ENCODE assay signal across 13 cellular contexts in the genomic region with DNA sequence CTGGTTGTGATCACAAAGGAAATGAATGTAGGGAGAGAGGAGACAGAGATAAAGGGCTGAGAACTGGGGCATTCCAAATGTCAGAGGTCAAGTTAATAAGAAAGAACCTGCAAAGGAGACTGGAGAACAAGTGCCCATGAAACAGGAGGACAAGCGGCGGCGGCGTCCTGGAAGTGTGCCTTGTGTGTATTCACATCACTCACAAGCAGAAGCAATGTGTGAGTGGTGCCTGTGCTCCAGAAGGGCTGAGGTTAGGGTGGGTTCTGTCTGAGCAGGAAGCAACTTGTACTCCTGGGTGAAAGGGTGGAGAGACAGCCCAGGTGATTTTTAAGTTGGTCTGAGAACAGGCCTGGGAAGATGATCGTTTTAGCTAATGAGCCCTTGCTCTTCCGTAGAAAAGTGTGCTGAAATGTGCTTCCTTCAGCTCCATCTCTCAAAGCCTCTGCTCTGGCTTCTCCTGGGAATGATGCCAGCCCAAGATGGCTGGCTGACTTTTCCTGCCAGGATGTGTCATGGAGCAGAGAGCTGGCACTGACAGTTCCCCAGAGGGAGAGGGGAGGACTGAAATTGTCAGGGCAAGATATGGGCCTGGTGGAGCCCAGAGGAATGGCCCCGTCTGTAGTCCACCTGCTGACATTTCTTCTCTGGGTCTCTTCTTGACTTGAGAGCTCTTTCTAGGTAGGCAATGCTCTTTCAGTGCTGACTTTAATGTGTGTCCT. TPM values are rescaled to one million over a fixed set of nuclear protein-coding genes. Genes with fewer than 3 reads are reported as not detected.
DNase-seq lines count a peak whose midpoint lies in the region; ATAC-seq, FAIRE-seq and TF ChIP-seq lines count a peak whose summit lies in the region.
"Had no signal": no experiment of that assay in that cellular context is flagged by ENCODE, and none has a peak within 500 bp of the region (broad histone marks: within the 10 kb centered on the region; RNA-seq: fewer than 3 reads in every experiment).

No MANE protein-coding gene starts in this region.

- peak; percentile 45 for FAIRE-seq in RCC 7860 (lab: Jason Lieb, UNC)

- H3K27me3 ChIP-seq in prostate gland (replicated peaks; ENCODE audit: insufficient read depth), result no peaks in the 10 kb centered on the region

- H3K9me3 Mint-ChIP-seq in activated T-helper 2 cell treated with anti-CD3 and anti-CD28 coated beads, Interferon-gamma antibody, Interleukin-2, Interleukin-4, amounts not matched to agents 10 μg/mL and 5 μg/mL and 100 μg/mL, durations not matched to agents 14 hours and 24 hours and 36 hours, result no peaks in the 10 kb centered on the region
- H3K9me3 Mint-ChIP-seq: stimulated activated naive B cell treated with anti-CD40 and anti-IgM and Interleukin-4, amounts not matched to agents 10 μg/mL and 1 μg/mL and 100 μg/mL, for 72 hours had no signal

- intact Hi-C loops in prostate gland (cut with DNase I), result no loop called here
- intact Hi-C loops in activated T-helper 2 cell treated with anti-CD3 and anti-CD28 coated beads, Interferon-gamma antibody, Interleukin-2, Interleukin-4, amounts not matched to agents 10 μg/mL and 5 μg/mL and 100 μg/mL, durations not matched to agents 14 hours and 24 hours and 36 hours (cut with micrococcal nuclease), result no loop called here

- H3K4me1 ChIP-seq in prostate gland (replicated peaks), result no peaks in the 10 kb centered on the region

- peaks cover 14% of the 10 kb centered on the region for H3K27me3 Mint-ChIP-seq in activated T-helper 2 cell treated with anti-CD3 and anti-CD28 coated beads, Interferon-gamma antibody, Interleukin-2, Interleukin-4, amounts not matched to agents 10 μg/mL and 5 μg/mL and 100 μg/mL, durations not matched to agents 14 hours and 24 hours and 36 hours (ENCODE audit: low read depth)
- H3K27me3 Mint-ChIP-seq: stimulated activated naive B cell treated with anti-CD40 and anti-IgM and Interleukin-4, amounts not matched to agents 10 μg/mL and 1 μg/mL and 100 μg/mL, for 72 hours had no signal

- no peak overlapping the region for H3K4me3 Mint-ChIP-seq in activated T-helper 2 cell treated with anti-CD3 and anti-CD28 coated beads, Interferon-gamma antibody, Interleukin-2, Interleukin-4, amounts not matched to agents 10 μg/mL and 5 μg/mL and 100 μg/mL, durations not matched to agents 14 hours and 24 hours and 36 hours (ENCODE audit: low read depth)
- H3K4me3 Mint-ChIP-seq: activated CD8-positive, alpha-beta memory T cell treated with anti-CD3 and anti-CD28 coated beads, Interleukin-2, amount 10 ng/mL, durations not matched to agents 7 days and 5 days; stimulated activated naive B cell treated with anti-CD40 and anti-IgM and Interleukin-4, amounts not matched to agents 10 μg/mL and 1 μg/mL and 100 μg/mL, for 72 hours had no signal

- TF ChIP-seq POLR2A in prostate gland (IDR thresholded peaks at IDR 0.05), result no peak

- DNase-seq in G401 (ENCODE audit: low spot score) (peak; percentile 89), RCC 7860 (ENCODE audit: low spot score) (peak; percentile 53), fibroblast of mammary gland (ENCODE audit: low read depth) (peak; percentile 48), prostate gland (ENCODE audit: low spot score) (peak; percentile 48), SIG-M5 (lab: John Stamatoyannopoulos, UW) (no peak)
- DNase-seq in activated T-helper 2 cell treated with anti-CD3 and anti-CD28 coated beads, Interferon-gamma antibody, Interleukin-2, Interleukin-4, amounts not matched to agents 10 μg/mL and 5 μg/mL and 100 μg/mL, durations not matched to agents 14 hours and 24 hours and 36 hours (ENCODE audit: low spot score), result no peak
- DNase-seq: activated CD8-positive, alpha-beta memory T cell treated with anti-CD3 and anti-CD28 coated beads, Interleukin-2, amount 10 ng/mL, durations not matched to agents 7 days and 5 days; islet precursor cell; stimulated activated naive B cell treated with anti-CD40 and anti-IgM and Interleukin-4, amounts not matched to agents 10 μg/mL and 1 μg/mL and 100 μg/mL, for 72 hours had no signal

- H3K4me3 ChIP-seq in fibroblast of mammary gland (ENCODE audit: control insufficient read depth, low read depth, low read length) (no peak overlapping the region), prostate gland (no peak overlapping the region)
- H3K4me3 ChIP-seq: coronary artery had no signal

- in situ Hi-C loops in G401 (cut with HindIII; ENCODE audit: low sequenced_read_pairs), result no loop called here

- H3K27ac ChIP-seq in prostate gland, result no peak overlapping the region
- H3K27ac ChIP-seq: coronary artery had no signal

- no peak for TF ChIP-seq CTCF in fibroblast of mammary gland (conservative IDR thresholded peaks at IDR 0.05; ENCODE audit: control insufficient read depth, insufficient read depth, low read depth, low read length)
- no peak for TF ChIP-seq CTCF in prostate gland (IDR thresholded peaks at IDR 0.05)

- no peak for ATAC-seq in HG03342 (IDR thresholded peaks at IDR 0.05; ENCODE audit: unreplicated experiment)
- no peak for ATAC-seq in HG02870 (IDR thresholded peaks at IDR 0.05; ENCODE audit: unreplicated experiment)
- ATAC-seq: activated CD8-positive, alpha-beta memory T cell treated with anti-CD3 and anti-CD28 coated beads, Interleukin-2, amount 10 ng/mL, durations not matched to agents 7 days and 5 days; stimulated activated naive B cell treated with anti-CD40 and anti-IgM and Interleukin-4, amounts not matched to agents 10 μg/mL and 1 μg/mL and 100 μg/mL, for 72 hours had no signal

- H3K4me1 Mint-ChIP-seq in activated T-helper 2 cell treated with anti-CD3 and anti-CD28 coated beads, Interferon-gamma antibody, Interleukin-2, Interleukin-4, amounts not matched to agents 10 μg/mL and 5 μg/mL and 100 μg/mL, durations not matched to agents 14 hours and 24 hours and 36 hours (ENCODE audit: low read depth), result peaks cover 2% of the 10 kb centered on the region

- H3K9me3 ChIP-seq in prostate gland, result no peaks in the 10 kb centered on the region

- H3K27ac Mint-ChIP-seq in activated T-helper 2 cell treated with anti-CD3 and anti-CD28 coated beads, Interferon-gamma antibody, Interleukin-2, Interleukin-4, amounts not matched to agents 10 μg/mL and 5 μg/mL and 100 μg/mL, durations not matched to agents 14 hours and 24 hours and 36 hours, result no peak overlapping the region
- H3K27ac Mint-ChIP-seq: activated CD8-positive, alpha-beta memory T cell treated with anti-CD3 and anti-CD28 coated beads, Interleukin-2, amount 10 ng/mL, durations not matched to agents 7 days and 5 days; stimulated activated naive B cell treated with anti-CD40 and anti-IgM and Interleukin-4, amounts not matched to agents 10 μg/mL and 1 μg/mL and 100 μg/mL, for 72 hours had no signal

- H3K36me3 ChIP-seq in prostate gland, result no peaks in the 10 kb centered on the region

- H3K36me3 Mint-ChIP-seq in activated T-helper 2 cell treated with anti-CD3 and anti-CD28 coated beads, Interferon-gamma antibody, Interleukin-2, Interleukin-4, amounts not matched to agents 10 μg/mL and 5 μg/mL and 100 μg/mL, durations not matched to agents 14 hours and 24 hours and 36 hours (ENCODE audit: low read depth), result no peaks in the 10 kb centered on the region
- H3K36me3 Mint-ChIP-seq: activated CD8-positive, alpha-beta memory T cell treated with anti-CD3 and anti-CD28 coated beads, Interleukin-2, amount 10 ng/mL, durations not matched to agents 7 days and 5 days; stimulated activated naive B cell treated with anti-CD40 and anti-IgM and Interleukin-4, amounts not matched to agents 10 μg/mL and 1 μg/mL and 100 μg/mL, for 72 hours had no signal

- 40% methylated on average over 7 of the region's 7 CpGs for whole genome bisulfite sequencing in prostate gland

RNA-seq across cellular contexts. Expression of a gene that starts 25.1 kb away (rescaled TPM):
- not detected in 2 replicates for total RNA-seq in G401 (2014; rRNA removed; shearing (Covaris generic))
- 10 to 100 TPM; 24.5 to 49.3 TPM for total RNA-seq in prostate gland
- 0.52 and 1.9 TPM in 2 replicates for total RNA-seq in activated T-helper 2 cell treated with anti-CD3 and anti-CD28 coated beads, Interferon-gamma antibody, Interleukin-2, Interleukin-4, amounts not matched to agents 10 μg/mL and 5 μg/mL and 100 μg/mL, durations not matched to agents 14 hours and 24 hours and 36 hours
- total RNA-seq: SK-MEL-5 had no signal

RNA-seq across cellular contexts. Expression of a gene that starts 26.8 kb away (rescaled TPM):
- total RNA-seq in G401 (2014; rRNA removed; shearing (Covaris generic)), result 16.4 and 30.7 TPM in 2 replicates
- total RNA-seq in prostate gland, result 10 to 100 TPM; 43.5 to 45.0 TPM
- 63.4 and 64.3 TPM in 2 replicates for total RNA-seq in activated T-helper 2 cell treated with anti-CD3 and anti-CD28 coated beads, Interferon-gamma antibody, Interleukin-2, Interleukin-4, amounts not matched to agents 10 μg/mL and 5 μg/mL and 100 μg/mL, durations not matched to agents 14 hours and 24 hours and 36 hours

Comparison
In these comparisons a context has a peak if more than half of its experiments do, and no peak if none do; other contexts are left out.
1. DNase-seq: peak in G401 (single experiment), RCC 7860 (single experiment), fibroblast of mammary gland (single experiment) and prostate gland (single experiment); none in SIG-M5 (single experiment) and activated T-helper 2 cell treated with anti-CD3 and anti-CD28 coated beads, Interferon-gamma antibody, Interleukin-2, Interleukin-4, amounts not matched to agents 10 μg/mL and 5 μg/mL and 100 μg/mL, durations not matched to agents 14 hours and 24 hours and 36 hours (single experiment).